7 cellular contexts compared by ENCODE assay signal in genomic region chr11:64284962-64285884, GRCh38. TPM values are rescaled to one million over a fixed set of nuclear protein-coding genes. Genes with fewer than 3 reads are reported as not detected.
DNase-seq lines count a peak whose midpoint lies in the region; ATAC-seq and TF ChIP-seq lines count a peak whose summit lies in the region.

Gene GPR137, plus strand, starts transcription at chr11:64285848. Its CDS starts 677 bp downstream, at chr11:64286525.

- TF ChIP-seq CTCF in astrocyte of the cerebellum (IDR thresholded peaks at IDR 0.05; ENCODE audit: low read depth, low read length, missing control alignments) = no peak
- no peak for TF ChIP-seq CTCF in hepatocyte (IDR thresholded peaks at IDR 0.05; ENCODE audit: poor library complexity)
- no peak for TF ChIP-seq CTCF in retinal pigment epithelial cell (conservative IDR thresholded peaks at IDR 0.05; ENCODE audit: low read depth, low read length)

- in situ Hi-C loops in astrocyte of the cerebellum (cut with HindIII; ENCODE audit: low sequenced_read_pairs) = no loop called here

- H3K79me2 ChIP-seq in hepatocyte = peaks cover 16% of the 10 kb centered on the region

- H3K36me3 ChIP-seq in hepatocyte (replicated peaks; ENCODE audit: insufficient read depth, low read depth) = no peaks in the 10 kb centered on the region

- H3K9me3 ChIP-seq in hepatocyte (ENCODE audit: low read depth) = no peaks in the 10 kb centered on the region

- H3K4me2 ChIP-seq in hepatocyte = peak within 1 kb of the TSS; percentile 94

- H3K9me2 ChIP-seq in hepatocyte (replicated peaks; ENCODE audit: insufficient read depth) = no peaks in the 10 kb centered on the region

- H3K27me3 ChIP-seq in hepatocyte = peaks cover 7% of the 10 kb centered on the region

- DNase-seq in NCI-H1436 (lab: John Stamatoyannopoulos, UW) = peak; percentile 83
- peak; percentile 86 for DNase-seq in T1000 (lab: John Stamatoyannopoulos, UW)
- DNase-seq in astrocyte of the cerebellum (ENCODE audit: low read depth) = no peak
- peak; percentile 93 for DNase-seq in hepatocyte (ENCODE audit: low spot score)
- no peak for DNase-seq in retinal pigment epithelial cell (ENCODE audit: low read depth)

- no peaks in the 10 kb centered on the region for H4K20me1 ChIP-seq in hepatocyte (ENCODE audit: insufficient read depth, poor library complexity, severe bottlenecking)

- peak within 1 kb of the TSS; percentile 97 for H3K27ac ChIP-seq in hepatocyte

- peaks cover 12% of the 10 kb centered on the region for H3K4me1 ChIP-seq in hepatocyte (ENCODE audit: insufficient read depth)

- H3K4me3 ChIP-seq in astrocyte of the cerebellum (ENCODE audit: low read depth, low read length) (peak within 1 kb of the TSS; percentile 74), hepatocyte (peak within 1 kb of the TSS; percentile 84), retinal pigment epithelial cell (ENCODE audit: low read length) (peak within 1 kb of the TSS; percentile 74)

- ATAC-seq in GM18502 (IDR thresholded peaks at IDR 0.05; ENCODE audit: poor library complexity, unreplicated experiment) = peak; percentile 61
- peak; percentile 59 for ATAC-seq in HG02763 (IDR thresholded peaks at IDR 0.05; ENCODE audit: unreplicated experiment)

- WGBS in hepatocyte (ENCODE audit: low lambda C conversion rate, missing lambda C conversion rate) = 2% methylated on average over 49 of the region's 102 CpGs

- H2AFZ ChIP-seq in hepatocyte = peak within 1 kb of the TSS; percentile 87

RNA-seq across cellular contexts. Expression of gene GPR137, which starts in this region (rescaled TPM):
- total RNA-seq in hepatocyte = 17.0 and 25.2 TPM in 2 replicates
- 62.4 and 63.9 TPM in 2 replicates for polyA plus RNA-seq in hepatocyte

Comparison
In these comparisons a context has a peak if more than half of its experiments do, and no peak if none do; other contexts are left out.
1. DNase-seq: peak in NCI-H1436 (single experiment), T1000 (single experiment) and hepatocyte (single experiment); none in astrocyte of the cerebellum (single experiment) and retinal pigment epithelial cell (single experiment).
2. Peak in every context shown above with its lines, with median percentiles within 50 percentile points of each other: H3K4me3 ChIP-seq.